1 cellular context compared by ENCODE assay signal in the genomic region with DNA sequence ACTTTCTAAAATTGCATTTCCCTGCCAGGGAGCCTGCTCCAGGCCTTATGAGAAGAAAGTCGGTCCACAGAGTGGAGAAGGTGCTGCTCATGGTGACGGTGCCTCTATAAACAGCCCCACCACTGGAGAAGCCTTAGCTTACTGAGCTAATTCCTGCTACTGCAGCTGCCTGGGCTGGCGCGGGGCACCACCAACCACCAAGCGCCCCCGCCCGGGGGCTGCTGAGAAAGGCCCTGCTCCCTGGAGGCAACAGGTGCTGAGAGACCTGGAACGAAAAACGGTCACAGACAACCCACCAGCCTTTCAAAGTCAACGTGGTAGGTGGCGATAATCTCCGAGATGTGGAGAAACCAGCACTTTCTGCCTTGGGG.
A peak's percentile ranks its signal among the peaks of the same experiment; 100 is the strongest.
TF ChIP-seq lines count a peak whose summit lies in the region.

No MANE protein-coding gene starts in this region.

TF ChIP-seq in K562, 482 proteins besides CTCF, POLR2A, EP300 and RAD21 (continued from another document and continues in another):
- TF ChIP-seq, protein P1, sequence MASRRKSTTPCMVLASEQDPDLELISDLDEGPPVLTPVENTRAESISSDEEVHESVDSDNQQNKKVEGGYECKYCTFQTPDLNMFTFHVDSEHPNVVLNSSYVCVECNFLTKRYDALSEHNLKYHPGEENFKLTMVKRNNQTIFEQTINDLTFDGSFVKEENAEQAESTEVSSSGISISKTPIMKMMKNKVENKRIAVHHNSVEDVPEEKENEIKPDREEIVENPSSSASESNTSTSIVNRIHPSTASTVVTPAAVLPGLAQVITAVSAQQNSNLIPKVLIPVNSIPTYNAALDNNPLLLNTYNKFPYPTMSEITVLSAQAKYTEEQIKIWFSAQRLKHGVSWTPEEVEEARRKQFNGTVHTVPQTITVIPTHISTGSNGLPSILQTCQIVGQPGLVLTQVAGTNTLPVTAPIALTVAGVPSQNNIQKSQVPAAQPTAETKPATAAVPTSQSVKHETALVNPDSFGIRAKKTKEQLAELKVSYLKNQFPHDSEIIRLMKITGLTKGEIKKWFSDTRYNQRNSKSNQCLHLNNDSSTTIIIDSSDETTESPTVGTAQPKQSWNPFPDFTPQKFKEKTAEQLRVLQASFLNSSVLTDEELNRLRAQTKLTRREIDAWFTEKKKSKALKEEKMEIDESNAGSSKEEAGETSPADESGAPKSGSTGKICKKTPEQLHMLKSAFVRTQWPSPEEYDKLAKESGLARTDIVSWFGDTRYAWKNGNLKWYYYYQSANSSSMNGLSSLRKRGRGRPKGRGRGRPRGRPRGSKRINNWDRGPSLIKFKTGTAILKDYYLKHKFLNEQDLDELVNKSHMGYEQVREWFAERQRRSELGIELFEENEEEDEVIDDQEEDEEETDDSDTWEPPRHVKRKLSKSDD (conservative IDR thresholded peaks at IDR 0.05; ENCODE audit: low read length): no peak
- TF ChIP-seq, protein P2, sequence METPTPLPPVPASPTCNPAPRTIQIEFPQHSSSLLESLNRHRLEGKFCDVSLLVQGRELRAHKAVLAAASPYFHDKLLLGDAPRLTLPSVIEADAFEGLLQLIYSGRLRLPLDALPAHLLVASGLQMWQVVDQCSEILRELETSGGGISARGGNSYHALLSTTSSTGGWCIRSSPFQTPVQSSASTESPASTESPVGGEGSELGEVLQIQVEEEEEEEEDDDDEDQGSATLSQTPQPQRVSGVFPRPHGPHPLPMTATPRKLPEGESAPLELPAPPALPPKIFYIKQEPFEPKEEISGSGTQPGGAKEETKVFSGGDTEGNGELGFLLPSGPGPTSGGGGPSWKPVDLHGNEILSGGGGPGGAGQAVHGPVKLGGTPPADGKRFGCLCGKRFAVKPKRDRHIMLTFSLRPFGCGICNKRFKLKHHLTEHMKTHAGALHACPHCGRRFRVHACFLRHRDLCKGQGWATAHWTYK (CRISPR knock-in tag; IDR thresholded peaks at IDR 0.05): no peak
- TF ChIP-seq JUN (IDR thresholded peaks at IDR 0.05; ENCODE audit: borderline replicate concordance, low read depth, low read length) (no peak), JUN (CRISPR knock-in tag; IDR thresholded peaks at IDR 0.05; ENCODE audit: borderline replicate concordance) (no peak), TAF7 (tag; IDR thresholded peaks at IDR 0.05) (no peak), POLR3G (IDR thresholded peaks at IDR 0.05; ENCODE audit: extremely low read depth, insufficient read length, insufficient replicate concordance) (no peak), SAFB (IDR thresholded peaks at IDR 0.05; ENCODE audit: borderline replicate concordance, low read depth, low read length) (no peak), ZNF212 (CRISPR knock-in tag; IDR thresholded peaks at IDR 0.05) (no peak), CTBP1 (IDR thresholded peaks at IDR 0.05; ENCODE audit: borderline replicate concordance) (no peak), HOXB6 (CRISPR knock-in tag; IDR thresholded peaks at IDR 0.05; ENCODE audit: borderline replicate concordance) (no peak), ZNF707 (CRISPR knock-in tag; conservative IDR thresholded peaks at IDR 0.05) (no peak), ZNF699 (CRISPR knock-in tag; IDR thresholded peaks at IDR 0.05; ENCODE audit: insufficient replicate concordance) (no peak), HDAC1 (IDR thresholded peaks at IDR 0.05) (no peak), LEF1 (IDR thresholded peaks at IDR 0.05) (no peak), ZNF583 (CRISPR knock-in tag; IDR thresholded peaks at IDR 0.05) (no peak), XRCC5 (IDR thresholded peaks at IDR 0.05; ENCODE audit: low read depth, low read length) (no peak), SMAD4 (CRISPR knock-in tag; conservative IDR thresholded peaks at IDR 0.05) (peak; percentile 54), PYGO2 (tag; IDR thresholded peaks at IDR 0.05) (no peak), ZNF316 (IDR thresholded peaks at IDR 0.05) (no peak), CCNT2 (IDR thresholded peaks at IDR 0.05; ENCODE audit: borderline replicate concordance, extremely low read depth, insufficient read length, low read depth, low read length) (no peak), MCM2 (IDR thresholded peaks at IDR 0.05; ENCODE audit: low read depth) (no peak), PRPF4 (IDR thresholded peaks at IDR 0.05; ENCODE audit: insufficient read depth, low read depth, low read length, poor library complexity, severe bottlenecking) (no peak), RBM34 (IDR thresholded peaks at IDR 0.05; ENCODE audit: borderline replicate concordance, insufficient read depth, low read length) (no peak), FOXP1 (CRISPR knock-in tag; IDR thresholded peaks at IDR 0.05) (no peak), POLR2AphosphoS5 (IDR thresholded peaks at IDR 0.05; ENCODE audit: control insufficient read depth, insufficient read depth, low read depth, low read length) (no peak; the same call in 1 of the 2 replicates), HMG20A (CRISPR knock-in tag; conservative IDR thresholded peaks at IDR 0.05) (no peak)
- TF ChIP-seq, protein P3, sequence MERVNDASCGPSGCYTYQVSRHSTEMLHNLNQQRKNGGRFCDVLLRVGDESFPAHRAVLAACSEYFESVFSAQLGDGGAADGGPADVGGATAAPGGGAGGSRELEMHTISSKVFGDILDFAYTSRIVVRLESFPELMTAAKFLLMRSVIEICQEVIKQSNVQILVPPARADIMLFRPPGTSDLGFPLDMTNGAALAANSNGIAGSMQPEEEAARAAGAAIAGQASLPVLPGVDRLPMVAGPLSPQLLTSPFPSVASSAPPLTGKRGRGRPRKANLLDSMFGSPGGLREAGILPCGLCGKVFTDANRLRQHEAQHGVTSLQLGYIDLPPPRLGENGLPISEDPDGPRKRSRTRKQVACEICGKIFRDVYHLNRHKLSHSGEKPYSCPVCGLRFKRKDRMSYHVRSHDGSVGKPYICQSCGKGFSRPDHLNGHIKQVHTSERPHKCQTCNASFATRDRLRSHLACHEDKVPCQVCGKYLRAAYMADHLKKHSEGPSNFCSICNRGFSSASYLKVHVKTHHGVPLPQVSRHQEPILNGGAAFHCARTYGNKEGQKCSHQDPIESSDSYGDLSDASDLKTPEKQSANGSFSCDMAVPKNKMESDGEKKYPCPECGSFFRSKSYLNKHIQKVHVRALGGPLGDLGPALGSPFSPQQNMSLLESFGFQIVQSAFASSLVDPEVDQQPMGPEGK (CRISPR knock-in tag; IDR thresholded peaks at IDR 0.05; ENCODE audit: borderline replicate concordance): no peak
- TF ChIP-seq, protein P4, sequence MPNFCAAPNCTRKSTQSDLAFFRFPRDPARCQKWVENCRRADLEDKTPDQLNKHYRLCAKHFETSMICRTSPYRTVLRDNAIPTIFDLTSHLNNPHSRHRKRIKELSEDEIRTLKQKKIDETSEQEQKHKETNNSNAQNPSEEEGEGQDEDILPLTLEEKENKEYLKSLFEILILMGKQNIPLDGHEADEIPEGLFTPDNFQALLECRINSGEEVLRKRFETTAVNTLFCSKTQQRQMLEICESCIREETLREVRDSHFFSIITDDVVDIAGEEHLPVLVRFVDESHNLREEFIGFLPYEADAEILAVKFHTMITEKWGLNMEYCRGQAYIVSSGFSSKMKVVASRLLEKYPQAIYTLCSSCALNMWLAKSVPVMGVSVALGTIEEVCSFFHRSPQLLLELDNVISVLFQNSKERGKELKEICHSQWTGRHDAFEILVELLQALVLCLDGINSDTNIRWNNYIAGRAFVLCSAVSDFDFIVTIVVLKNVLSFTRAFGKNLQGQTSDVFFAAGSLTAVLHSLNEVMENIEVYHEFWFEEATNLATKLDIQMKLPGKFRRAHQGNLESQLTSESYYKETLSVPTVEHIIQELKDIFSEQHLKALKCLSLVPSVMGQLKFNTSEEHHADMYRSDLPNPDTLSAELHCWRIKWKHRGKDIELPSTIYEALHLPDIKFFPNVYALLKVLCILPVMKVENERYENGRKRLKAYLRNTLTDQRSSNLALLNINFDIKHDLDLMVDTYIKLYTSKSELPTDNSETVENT (CRISPR knock-in tag; IDR thresholded peaks at IDR 0.05): no peak
- TF ChIP-seq, protein P5, sequence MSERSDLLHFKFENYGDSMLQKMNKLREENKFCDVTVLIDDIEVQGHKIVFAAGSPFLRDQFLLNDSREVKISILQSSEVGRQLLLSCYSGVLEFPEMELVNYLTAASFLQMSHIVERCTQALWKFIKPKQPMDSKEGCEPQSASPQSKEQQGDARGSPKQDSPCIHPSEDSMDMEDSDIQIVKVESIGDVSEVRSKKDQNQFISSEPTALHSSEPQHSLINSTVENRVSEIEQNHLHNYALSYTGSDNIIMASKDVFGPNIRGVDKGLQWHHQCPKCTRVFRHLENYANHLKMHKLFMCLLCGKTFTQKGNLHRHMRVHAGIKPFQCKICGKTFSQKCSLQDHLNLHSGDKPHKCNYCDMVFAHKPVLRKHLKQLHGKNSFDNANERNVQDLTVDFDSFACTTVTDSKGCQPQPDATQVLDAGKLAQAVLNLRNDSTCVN (CRISPR knock-in tag; IDR thresholded peaks at IDR 0.05): no peak
- TF ChIP-seq, protein P6, sequence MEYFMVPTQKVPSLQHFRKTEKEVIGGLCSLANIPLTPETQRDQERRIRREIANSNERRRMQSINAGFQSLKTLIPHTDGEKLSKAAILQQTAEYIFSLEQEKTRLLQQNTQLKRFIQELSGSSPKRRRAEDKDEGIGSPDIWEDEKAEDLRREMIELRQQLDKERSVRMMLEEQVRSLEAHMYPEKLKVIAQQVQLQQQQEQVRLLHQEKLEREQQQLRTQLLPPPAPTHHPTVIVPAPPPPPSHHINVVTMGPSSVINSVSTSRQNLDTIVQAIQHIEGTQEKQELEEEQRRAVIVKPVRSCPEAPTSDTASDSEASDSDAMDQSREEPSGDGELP (CRISPR knock-in tag; IDR thresholded peaks at IDR 0.05; ENCODE audit: borderline replicate concordance): 0 out of 2 replicates have a peak, but pooled peaks have one; percentile 12
- TF ChIP-seq, protein P7, sequence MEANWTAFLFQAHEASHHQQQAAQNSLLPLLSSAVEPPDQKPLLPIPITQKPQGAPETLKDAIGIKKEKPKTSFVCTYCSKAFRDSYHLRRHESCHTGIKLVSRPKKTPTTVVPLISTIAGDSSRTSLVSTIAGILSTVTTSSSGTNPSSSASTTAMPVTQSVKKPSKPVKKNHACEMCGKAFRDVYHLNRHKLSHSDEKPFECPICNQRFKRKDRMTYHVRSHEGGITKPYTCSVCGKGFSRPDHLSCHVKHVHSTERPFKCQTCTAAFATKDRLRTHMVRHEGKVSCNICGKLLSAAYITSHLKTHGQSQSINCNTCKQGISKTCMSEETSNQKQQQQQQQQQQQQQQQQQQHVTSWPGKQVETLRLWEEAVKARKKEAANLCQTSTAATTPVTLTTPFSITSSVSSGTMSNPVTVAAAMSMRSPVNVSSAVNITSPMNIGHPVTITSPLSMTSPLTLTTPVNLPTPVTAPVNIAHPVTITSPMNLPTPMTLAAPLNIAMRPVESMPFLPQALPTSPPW (CRISPR knock-in tag; IDR thresholded peaks at IDR 0.05): 0 out of 2 replicates have a peak, but pooled peaks have one; percentile 19
- TF ChIP-seq, protein P8, sequence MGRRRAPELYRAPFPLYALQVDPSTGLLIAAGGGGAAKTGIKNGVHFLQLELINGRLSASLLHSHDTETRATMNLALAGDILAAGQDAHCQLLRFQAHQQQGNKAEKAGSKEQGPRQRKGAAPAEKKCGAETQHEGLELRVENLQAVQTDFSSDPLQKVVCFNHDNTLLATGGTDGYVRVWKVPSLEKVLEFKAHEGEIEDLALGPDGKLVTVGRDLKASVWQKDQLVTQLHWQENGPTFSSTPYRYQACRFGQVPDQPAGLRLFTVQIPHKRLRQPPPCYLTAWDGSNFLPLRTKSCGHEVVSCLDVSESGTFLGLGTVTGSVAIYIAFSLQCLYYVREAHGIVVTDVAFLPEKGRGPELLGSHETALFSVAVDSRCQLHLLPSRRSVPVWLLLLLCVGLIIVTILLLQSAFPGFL (CRISPR knock-in tag; IDR thresholded peaks at IDR 0.05): no peak
- TF ChIP-seq, protein P9, sequence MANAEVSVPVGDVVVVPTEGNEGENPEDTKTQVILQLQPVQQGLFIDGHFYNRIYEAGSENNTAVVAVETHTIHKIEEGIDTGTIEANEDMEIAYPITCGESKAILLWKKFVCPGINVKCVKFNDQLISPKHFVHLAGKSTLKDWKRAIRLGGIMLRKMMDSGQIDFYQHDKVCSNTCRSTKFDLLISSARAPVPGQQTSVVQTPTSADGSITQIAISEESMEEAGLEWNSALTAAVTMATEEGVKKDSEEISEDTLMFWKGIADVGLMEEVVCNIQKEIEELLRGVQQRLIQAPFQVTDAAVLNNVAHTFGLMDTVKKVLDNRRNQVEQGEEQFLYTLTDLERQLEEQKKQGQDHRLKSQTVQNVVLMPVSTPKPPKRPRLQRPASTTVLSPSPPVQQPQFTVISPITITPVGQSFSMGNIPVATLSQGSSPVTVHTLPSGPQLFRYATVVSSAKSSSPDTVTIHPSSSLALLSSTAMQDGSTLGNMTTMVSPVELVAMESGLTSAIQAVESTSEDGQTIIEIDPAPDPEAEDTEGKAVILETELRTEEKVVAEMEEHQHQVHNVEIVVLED (CRISPR knock-in tag; IDR thresholded peaks at IDR 0.05): no peak
- TF ChIP-seq, protein P10, sequence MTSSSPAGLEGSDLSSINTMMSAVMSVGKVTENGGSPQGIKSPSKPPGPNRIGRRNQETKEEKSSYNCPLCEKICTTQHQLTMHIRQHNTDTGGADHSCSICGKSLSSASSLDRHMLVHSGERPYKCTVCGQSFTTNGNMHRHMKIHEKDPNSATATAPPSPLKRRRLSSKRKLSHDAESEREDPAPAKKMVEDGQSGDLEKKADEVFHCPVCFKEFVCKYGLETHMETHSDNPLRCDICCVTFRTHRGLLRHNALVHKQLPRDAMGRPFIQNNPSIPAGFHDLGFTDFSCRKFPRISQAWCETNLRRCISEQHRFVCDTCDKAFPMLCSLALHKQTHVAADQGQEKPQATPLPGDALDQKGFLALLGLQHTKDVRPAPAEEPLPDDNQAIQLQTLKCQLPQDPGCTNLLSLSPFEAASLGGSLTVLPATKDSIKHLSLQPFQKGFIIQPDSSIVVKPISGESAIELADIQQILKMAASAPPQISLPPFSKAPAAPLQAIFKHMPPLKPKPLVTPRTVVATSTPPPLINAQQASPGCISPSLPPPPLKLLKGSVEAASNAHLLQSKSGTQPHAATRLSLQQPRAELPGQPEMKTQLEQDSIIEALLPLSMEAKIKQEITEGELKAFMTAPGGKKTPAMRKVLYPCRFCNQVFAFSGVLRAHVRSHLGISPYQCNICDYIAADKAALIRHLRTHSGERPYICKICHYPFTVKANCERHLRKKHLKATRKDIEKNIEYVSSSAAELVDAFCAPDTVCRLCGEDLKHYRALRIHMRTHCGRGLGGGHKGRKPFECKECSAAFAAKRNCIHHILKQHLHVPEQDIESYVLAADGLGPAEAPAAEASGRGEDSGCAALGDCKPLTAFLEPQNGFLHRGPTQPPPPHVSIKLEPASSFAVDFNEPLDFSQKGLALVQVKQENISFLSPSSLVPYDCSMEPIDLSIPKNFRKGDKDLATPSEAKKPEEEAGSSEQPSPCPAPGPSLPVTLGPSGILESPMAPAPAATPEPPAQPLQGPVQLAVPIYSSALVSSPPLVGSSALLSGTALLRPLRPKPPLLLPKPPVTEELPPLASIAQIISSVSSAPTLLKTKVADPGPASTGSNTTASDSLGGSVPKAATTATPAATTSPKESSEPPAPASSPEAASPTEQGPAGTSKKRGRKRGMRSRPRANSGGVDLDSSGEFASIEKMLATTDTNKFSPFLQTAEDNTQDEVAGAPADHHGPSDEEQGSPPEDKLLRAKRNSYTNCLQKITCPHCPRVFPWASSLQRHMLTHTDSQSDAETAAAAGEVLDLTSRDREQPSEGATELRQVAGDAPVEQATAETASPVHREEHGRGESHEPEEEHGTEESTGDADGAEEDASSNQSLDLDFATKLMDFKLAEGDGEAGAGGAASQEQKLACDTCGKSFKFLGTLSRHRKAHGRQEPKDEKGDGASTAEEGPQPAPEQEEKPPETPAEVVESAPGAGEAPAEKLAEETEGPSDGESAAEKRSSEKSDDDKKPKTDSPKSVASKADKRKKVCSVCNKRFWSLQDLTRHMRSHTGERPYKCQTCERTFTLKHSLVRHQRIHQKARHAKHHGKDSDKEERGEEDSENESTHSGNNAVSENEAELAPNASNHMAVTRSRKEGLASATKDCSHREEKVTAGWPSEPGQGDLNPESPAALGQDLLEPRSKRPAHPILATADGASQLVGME (CRISPR knock-in tag; IDR thresholded peaks at IDR 0.05): no peak
